ENCODE assay signal across 23 cellular contexts in the genomic region with DNA sequence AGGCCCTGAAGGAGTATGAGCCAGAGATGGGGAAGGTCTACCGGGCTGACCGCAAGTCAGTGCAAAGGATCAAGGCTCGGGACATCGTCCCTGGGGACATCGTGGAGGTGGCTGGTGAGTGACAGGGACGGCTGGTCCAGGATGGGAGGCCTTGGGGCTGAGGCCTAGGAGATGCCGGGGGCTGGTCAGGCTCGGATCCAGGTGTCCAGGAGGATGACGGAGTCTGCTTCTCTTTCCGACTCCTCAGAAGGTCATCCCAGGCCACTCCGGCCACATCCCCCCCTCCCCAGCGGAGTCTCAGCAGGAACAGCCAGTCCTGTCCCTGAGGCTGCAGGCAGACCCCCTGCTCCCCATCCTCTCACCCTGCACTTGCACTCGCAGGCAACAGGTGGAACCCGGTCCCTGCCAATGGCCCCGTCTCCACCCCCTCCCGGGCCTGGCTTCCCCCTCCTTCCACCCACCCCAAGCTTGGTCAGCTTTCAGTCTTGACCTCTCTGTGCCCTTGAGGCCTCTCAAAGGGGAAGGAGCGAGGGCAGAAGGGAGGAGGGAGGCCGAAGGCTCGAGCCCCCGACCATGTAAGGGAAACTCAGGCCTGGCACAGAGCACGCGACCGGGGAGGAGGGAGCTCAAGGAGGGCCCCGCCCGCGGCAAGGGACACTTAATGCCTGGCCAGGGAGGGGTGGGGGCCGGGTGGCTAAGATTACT. TPM values are rescaled to one million over a fixed set of nuclear protein-coding genes. Genes with fewer than 3 reads are reported as not detected.
DNase-seq lines count a peak whose midpoint lies in the region; ATAC-seq and TF ChIP-seq lines count a peak whose summit lies in the region.
"Had no signal": no experiment of that assay in that cellular context is flagged by ENCODE, and none has a peak within 500 bp of the region (broad histone marks: within the 10 kb centered on the region; RNA-seq: fewer than 3 reads in every experiment).

No MANE protein-coding gene starts in this region.

- no peaks in the 10 kb centered on the region for H3K79me2 ChIP-seq in mesendoderm (ENCODE audit: control insufficient read depth, insufficient read depth, low read length)

- no peak for TF ChIP-seq POLR2A in gastrocnemius medialis (IDR thresholded peaks at IDR 0.05)

- no peaks in the 10 kb centered on the region for H3K4me1 ChIP-seq in mesendoderm (ENCODE audit: control insufficient read depth, low read depth, low read length)
- peaks cover 20 to 42% of the 10 kb centered on the region in 2 donors for H3K4me1 ChIP-seq in gastrocnemius medialis
- H3K4me1 ChIP-seq: foreskin keratinocyte had no signal

- peak overlapping the region; percentile 15 for H3K56ac ChIP-seq in mesendoderm (ENCODE audit: low read length)

- DNase-seq in NCI-H510A (lab: John Stamatoyannopoulos, UW) (peak; percentile 17), NCI-H510A treated with DMSO at 0.1 percent for 48 hours (lab: John Stamatoyannopoulos, UW) (no peak), WERI-Rb-1 (peak; percentile 80), mesendoderm (no peak), gastrocnemius medialis (peak; percentile 60 to 92), DMS114 treated with DMSO at 0.1 percent for 48 hours (lab: John Stamatoyannopoulos, UW; ENCODE audit: unreplicated experiment) (no peak), SHP77 (lab: John Stamatoyannopoulos, UW) (no peak), dorsolateral prefrontal cortex (no peak)
- DNase-seq: activated CD4-positive, alpha-beta T cell treated with anti-CD3 and anti-CD28 coated beads, Interleukin-2, amount 10 ng/mL, durations not matched to agents 7 days and 5 days; AML-193; central memory CD4-positive, alpha-beta T cell; DND-41; foreskin keratinocyte; kidney glomerular epithelial cell; MM.1S; natural killer cell; NCI-H1436; NCI-H526 treated with DMSO at 0.1 percent for 48 hours; upper lobe of left lung had no signal

- no peak overlapping the region for H2BK15ac ChIP-seq in mesendoderm (replicated peaks; ENCODE audit: low read depth)

- H3K9me3 ChIP-seq in WERI-Rb-1 (ENCODE audit: severe bottlenecking) (no peaks in the 10 kb centered on the region), gastrocnemius medialis (no peaks in the 10 kb centered on the region)
- H3K9me3 ChIP-seq: prostate gland, upper lobe of left lung had no signal

- no peak overlapping the region for H4K5ac ChIP-seq in mesendoderm (ENCODE audit: low read length)

- peak; percentile 48 to 50 for ATAC-seq in gastrocnemius medialis
- ATAC-seq: foreskin keratinocyte, natural killer cell had no signal

- no CpG with 5 or more reads among the region's 27 CpGs for WGBS in mesendoderm (ENCODE audit: extremely low coverage, insufficient coverage, low lambda C conversion rate)

- H2BK120ac ChIP-seq in mesendoderm (ENCODE audit: low read depth, low read length), result no peak overlapping the region

- H3K27ac ChIP-seq in WERI-Rb-1, result peak overlapping the region; percentile 75
- H3K27ac ChIP-seq in mesendoderm (ENCODE audit: low read depth, low read length), result no peak overlapping the region
- H3K27ac ChIP-seq in gastrocnemius medialis, result peak overlapping the region; percentile 83 to 92 (median 90)
- no peak overlapping the region for H3K27ac ChIP-seq in dorsolateral prefrontal cortex
- H3K27ac ChIP-seq: 22Rv1, foreskin keratinocyte, prostate gland, upper lobe of left lung had no signal

- no peak overlapping the region for H3K4me3 ChIP-seq in WERI-Rb-1 (ENCODE audit: low read depth, low read length)
- no peak overlapping the region for H3K4me3 ChIP-seq in mesendoderm (ENCODE audit: low read length)
- H3K4me3 ChIP-seq in gastrocnemius medialis, result peak overlapping the region in 2 of 4 donors; percentile 24 to 29
- H3K4me3 ChIP-seq in dorsolateral prefrontal cortex, result no peak overlapping the region
- H3K4me3 ChIP-seq: prostate gland, upper lobe of left lung had no signal

- in situ Hi-C loops in gastrocnemius medialis (cut with MboI; ENCODE audit: low sequenced_read_pairs in 4 of 4), result no loop called here

- H3K79me1 ChIP-seq in mesendoderm (ENCODE audit: low read length), result no peaks in the 10 kb centered on the region

- TF ChIP-seq CTCF in WERI-Rb-1 (IDR thresholded peaks at IDR 0.05; ENCODE audit: low read depth, low read length), result peak; percentile 54
- peak in 1 of 5 experiments; percentile 18 for TF ChIP-seq CTCF in gastrocnemius medialis (IDR thresholded peaks at IDR 0.05 in 4 of 5, conservative IDR thresholded peaks at IDR 0.05 in 1 of 5)
- no peak for TF ChIP-seq CTCF in dorsolateral prefrontal cortex (IDR thresholded peaks at IDR 0.05 in 54 of 56, conservative IDR thresholded peaks at IDR 0.05 in 2 of 56; ENCODE audit: low read depth in 1 of 56, partially characterized antibody in 56 of 56)

- no peak overlapping the region for H2BK5ac ChIP-seq in mesendoderm (ENCODE audit: low read length)

- no peak overlapping the region for H4K8ac ChIP-seq in mesendoderm (ENCODE audit: low read depth, low read length)

- no peak overlapping the region for H2AK5ac ChIP-seq in mesendoderm (ENCODE audit: low read length)

- no peak overlapping the region for H3K4me2 ChIP-seq in mesendoderm (ENCODE audit: low read length)

- H3K9ac ChIP-seq in mesendoderm (ENCODE audit: low read length), result no peak overlapping the region

- intact Hi-C loops in gastrocnemius medialis (cut with DNase I; ENCODE audit: low total_unique reads), result no loop called here
- intact Hi-C loops in dorsolateral prefrontal cortex (cut with DNase I), result no loop called here

- H3K27me3 ChIP-seq in WERI-Rb-1 (ENCODE audit: insufficient read depth, low read depth, severe bottlenecking) (no peaks in the 10 kb centered on the region), mesendoderm (ENCODE audit: insufficient read depth, low read length, poor library complexity) (no peaks in the 10 kb centered on the region), gastrocnemius medialis (no peaks in the 10 kb centered on the region), dorsolateral prefrontal cortex (peaks cover 0 to 7% (median 0%) of the 10 kb centered on the region in 45 donors)

- no peak overlapping the region for H3K23ac ChIP-seq in mesendoderm (ENCODE audit: low read length)

- H3K4ac ChIP-seq in mesendoderm (ENCODE audit: low read depth, low read length), result no peak overlapping the region

- H3K18ac ChIP-seq in mesendoderm (ENCODE audit: low read length), result no peak overlapping the region

- H3K36me3 ChIP-seq in WERI-Rb-1 (peaks cover 25% of the 10 kb centered on the region), mesendoderm (ENCODE audit: control insufficient read depth, insufficient read depth, low read length) (no peaks in the 10 kb centered on the region), gastrocnemius medialis (peaks cover 0 to 7% of the 10 kb centered on the region in 2 donors)
- H3K36me3 ChIP-seq: prostate gland, upper lobe of left lung had no signal

RNA-seq across cellular contexts. Expression of a gene that starts 4.3 kb away (rescaled TPM):
- 0.44 TPM for polyA plus RNA-seq in mesendoderm (2013, experiment 1 of 2)
- 1.0 TPM for polyA plus RNA-seq in mesendoderm (2013, experiment 2 of 2)
- total RNA-seq in gastrocnemius medialis, result 100 to 1,000 TPM; 380 to 909 (median 764) TPM
- total RNA-seq in dorsolateral prefrontal cortex, result 1 to 10 TPM in 62 of 120 experiments, under 1 TPM in 57, not detected in 1; 0.15 to 6.5 (median 1.1) TPM

RNA-seq across cellular contexts. Expression of a gene that starts 19.0 kb away (rescaled TPM):
- polyA plus RNA-seq in mesendoderm (2013, experiment 1 of 2), result 12.7 TPM
- polyA plus RNA-seq in mesendoderm (2013, experiment 2 of 2), result 12.5 TPM
- total RNA-seq in gastrocnemius medialis (10 to 100 TPM; 13.9 to 28.5 (median 20.6) TPM), dorsolateral prefrontal cortex (100 to 1,000 TPM in 84 of 120 experiments, 10 to 100 TPM in 36; 81.1 to 153 (median 109) TPM)

RNA-seq across cellular contexts. Expression of a gene that starts 36.5 kb away (rescaled TPM):
- 162 TPM for polyA plus RNA-seq in mesendoderm (2013, experiment 1 of 2)
- 164 TPM for polyA plus RNA-seq in mesendoderm (2013, experiment 2 of 2)
- 100 to 1,000 TPM; 140 to 196 (median 167) TPM for total RNA-seq in gastrocnemius medialis
- total RNA-seq in dorsolateral prefrontal cortex, result 100 to 1,000 TPM in 87 of 120 experiments, 10 to 100 TPM in 33; 78.8 to 138 (median 104) TPM

RNA-seq across cellular contexts. Expression of a gene that starts 42.4 kb away (rescaled TPM):
- polyA plus RNA-seq in mesendoderm (2013, experiment 1 of 2), result 7.2 TPM
- polyA plus RNA-seq in mesendoderm (2013, experiment 2 of 2), result 6.6 TPM
- total RNA-seq in gastrocnemius medialis (10 to 100 TPM in 1 of 4 donors, 1 to 10 TPM in 3; 2.9 to 13.9 (median 6.4) TPM), dorsolateral prefrontal cortex (10 to 100 TPM in 117 of 120 experiments, 1 to 10 TPM in 3; 9.1 to 24.2 (median 15.8) TPM)

RNA-seq across cellular contexts. Expression of a gene that starts 49.1 kb away (rescaled TPM):
- polyA plus RNA-seq in mesendoderm (2013, experiment 1 of 2), result 0.46 TPM
- 0.39 TPM for polyA plus RNA-seq in mesendoderm (2013, experiment 2 of 2)
- not detected for total RNA-seq in gastrocnemius medialis
- total RNA-seq in dorsolateral prefrontal cortex, result 1 to 10 TPM in 2 of 120 experiments, under 1 TPM in 8, not detected in 110; 0.22 to 1.2 (median 0.42) TPM
- total RNA-seq: epithelial cell of proximal tubule; foreskin keratinocyte; T-helper 1 cell treated with Interleukin-12 subunit alpha and Interleukin-12 subunit beta and Interleukin-4 antibody, amounts not matched to agents 30 ng/mL and 1 ng/mL, for 36 hours had no signal
- polyA plus RNA-seq: foreskin keratinocyte had no signal

Comparison
In these comparisons a context has a peak if more than half of its experiments do, and no peak if none do; other contexts are left out.
1. DNase-seq: peak in NCI-H510A (single experiment), WERI-Rb-1 (single experiment) and gastrocnemius medialis (2 of 2); none in NCI-H510A treated with DMSO at 0.1 percent for 48 hours (single experiment), mesendoderm (single experiment), DMS114 treated with DMSO at 0.1 percent for 48 hours (single experiment), SHP77 (0 of 2) and dorsolateral prefrontal cortex (0 of 10).
2. H3K27ac ChIP-seq: peak in WERI-Rb-1 (single experiment) and gastrocnemius medialis (4 of 4); none in mesendoderm (single experiment) and dorsolateral prefrontal cortex (0 of 59).
3. RNA of a gene that starts 4.3 kb away (total RNA-seq): 380 to 909 TPM in gastrocnemius medialis; 0.15 to 6.5 TPM in dorsolateral prefrontal cortex; every median in the first group is over 10 times any median in the second.